Comparison of ENCODE assay signal across 1 cellular context in genomic region chr14:24816929-24817637, GRCh38.
TF ChIP-seq lines count a peak whose summit lies in the region.

No MANE protein-coding gene starts in this region.

TF ChIP-seq in HepG2, 621 proteins besides CTCF, POLR2A, EP300 and RAD21 (continued from another document and continues in another):
- TF ChIP-seq AHDC1 (CRISPR knock-in tag; IDR thresholded peaks at IDR 0.05; ENCODE audit: borderline replicate concordance) (0 out of 2 replicates have a peak, but pooled peaks have one; percentile 43), DPF2 (CRISPR knock-in tag; IDR thresholded peaks at IDR 0.05; ENCODE audit: borderline replicate concordance, low read depth) (no peak), SP4 (CRISPR knock-in tag; IDR thresholded peaks at IDR 0.05) (no peak; the same call in 1 of the 2 replicates), NFKBIZ (CRISPR knock-in tag; IDR thresholded peaks at IDR 0.05) (peak; percentile 69), ZBTB34 (CRISPR knock-in tag; IDR thresholded peaks at IDR 0.05) (peak; percentile 90), ZFP36L1 (CRISPR knock-in tag; IDR thresholded peaks at IDR 0.05) (peak; percentile 63; the same call in 1 of the 2 replicates), ZNF256 (CRISPR knock-in tag; conservative IDR thresholded peaks at IDR 0.05) (peak; percentile 72; the same call in 1 of the 2 replicates), ZNF138 (CRISPR knock-in tag; IDR thresholded peaks at IDR 0.05; ENCODE audit: low read depth) (no peak), ZMYM4 (CRISPR knock-in tag; IDR thresholded peaks at IDR 0.05) (peak; percentile 82), SMAD9 (CRISPR knock-in tag; IDR thresholded peaks at IDR 0.05) (no peak), NKX3-1 (CRISPR knock-in tag; IDR thresholded peaks at IDR 0.05) (peak; percentile 91; the same call in 1 of the 2 replicates), RFX3 (CRISPR knock-in tag; IDR thresholded peaks at IDR 0.05) (0 out of 2 replicates have a peak, but pooled peaks have one; percentile 8), NFYB (CRISPR knock-in tag; IDR thresholded peaks at IDR 0.05) (peak; percentile 64), TSC22D2 (CRISPR knock-in tag; IDR thresholded peaks at IDR 0.05; ENCODE audit: borderline replicate concordance) (no peak), HDAC2 (CRISPR knock-in tag; IDR thresholded peaks at IDR 0.05) (peak; percentile 89), ZNF557 (CRISPR knock-in tag; IDR thresholded peaks at IDR 0.05) (peak; percentile 80; the same call in 1 of the 2 replicates), ZBTB7B (CRISPR knock-in tag; IDR thresholded peaks at IDR 0.05) (peak; percentile 99), THAP7 (CRISPR knock-in tag; IDR thresholded peaks at IDR 0.05) (no peak), ZNF441 (CRISPR knock-in tag; IDR thresholded peaks at IDR 0.05; ENCODE audit: borderline replicate concordance) (0 out of 2 replicates have a peak, but pooled peaks have one; percentile 69), ZNF800 (CRISPR knock-in tag; IDR thresholded peaks at IDR 0.05) (peak; percentile 91), ZNF652 (CRISPR knock-in tag; IDR thresholded peaks at IDR 0.05; ENCODE audit: borderline replicate concordance, low read depth) (peak; percentile 8; the same call in 1 of the 2 replicates), ZSCAN20 (CRISPR knock-in tag; IDR thresholded peaks at IDR 0.05; ENCODE audit: borderline replicate concordance) (peak; percentile 85; the same call in 1 of the 2 replicates), ARNT2 (CRISPR knock-in tag; IDR thresholded peaks at IDR 0.05; ENCODE audit: low read depth) (0 out of 2 replicates have a peak, but pooled peaks have one; percentile 10), TCF7L2 (IDR thresholded peaks at IDR 0.05; ENCODE audit: low read depth, low read length) (peak; percentile 62; the same call in 1 of the 2 replicates), RCOR2 (CRISPR knock-in tag; IDR thresholded peaks at IDR 0.05) (peak; percentile 84), RFXAP (CRISPR knock-in tag; IDR thresholded peaks at IDR 0.05; ENCODE audit: borderline replicate concordance) (peak; percentile 98), GZF1 (CRISPR knock-in tag; IDR thresholded peaks at IDR 0.05) (no peak), ZNF724P (CRISPR knock-in tag; IDR thresholded peaks at IDR 0.05; ENCODE audit: borderline replicate concordance) (no peak), ZNF451 (CRISPR knock-in tag; IDR thresholded peaks at IDR 0.05) (peak; percentile 29; the same call in 1 of the 2 replicates)
- TF ChIP-seq, protein P1, sequence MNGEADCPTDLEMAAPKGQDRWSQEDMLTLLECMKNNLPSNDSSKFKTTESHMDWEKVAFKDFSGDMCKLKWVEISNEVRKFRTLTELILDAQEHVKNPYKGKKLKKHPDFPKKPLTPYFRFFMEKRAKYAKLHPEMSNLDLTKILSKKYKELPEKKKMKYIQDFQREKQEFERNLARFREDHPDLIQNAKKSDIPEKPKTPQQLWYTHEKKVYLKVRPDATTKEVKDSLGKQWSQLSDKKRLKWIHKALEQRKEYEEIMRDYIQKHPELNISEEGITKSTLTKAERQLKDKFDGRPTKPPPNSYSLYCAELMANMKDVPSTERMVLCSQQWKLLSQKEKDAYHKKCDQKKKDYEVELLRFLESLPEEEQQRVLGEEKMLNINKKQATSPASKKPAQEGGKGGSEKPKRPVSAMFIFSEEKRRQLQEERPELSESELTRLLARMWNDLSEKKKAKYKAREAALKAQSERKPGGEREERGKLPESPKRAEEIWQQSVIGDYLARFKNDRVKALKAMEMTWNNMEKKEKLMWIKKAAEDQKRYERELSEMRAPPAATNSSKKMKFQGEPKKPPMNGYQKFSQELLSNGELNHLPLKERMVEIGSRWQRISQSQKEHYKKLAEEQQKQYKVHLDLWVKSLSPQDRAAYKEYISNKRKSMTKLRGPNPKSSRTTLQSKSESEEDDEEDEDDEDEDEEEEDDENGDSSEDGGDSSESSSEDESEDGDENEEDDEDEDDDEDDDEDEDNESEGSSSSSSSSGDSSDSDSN (CRISPR knock-in tag; IDR thresholded peaks at IDR 0.05), result no peak
- TF ChIP-seq, protein P2, sequence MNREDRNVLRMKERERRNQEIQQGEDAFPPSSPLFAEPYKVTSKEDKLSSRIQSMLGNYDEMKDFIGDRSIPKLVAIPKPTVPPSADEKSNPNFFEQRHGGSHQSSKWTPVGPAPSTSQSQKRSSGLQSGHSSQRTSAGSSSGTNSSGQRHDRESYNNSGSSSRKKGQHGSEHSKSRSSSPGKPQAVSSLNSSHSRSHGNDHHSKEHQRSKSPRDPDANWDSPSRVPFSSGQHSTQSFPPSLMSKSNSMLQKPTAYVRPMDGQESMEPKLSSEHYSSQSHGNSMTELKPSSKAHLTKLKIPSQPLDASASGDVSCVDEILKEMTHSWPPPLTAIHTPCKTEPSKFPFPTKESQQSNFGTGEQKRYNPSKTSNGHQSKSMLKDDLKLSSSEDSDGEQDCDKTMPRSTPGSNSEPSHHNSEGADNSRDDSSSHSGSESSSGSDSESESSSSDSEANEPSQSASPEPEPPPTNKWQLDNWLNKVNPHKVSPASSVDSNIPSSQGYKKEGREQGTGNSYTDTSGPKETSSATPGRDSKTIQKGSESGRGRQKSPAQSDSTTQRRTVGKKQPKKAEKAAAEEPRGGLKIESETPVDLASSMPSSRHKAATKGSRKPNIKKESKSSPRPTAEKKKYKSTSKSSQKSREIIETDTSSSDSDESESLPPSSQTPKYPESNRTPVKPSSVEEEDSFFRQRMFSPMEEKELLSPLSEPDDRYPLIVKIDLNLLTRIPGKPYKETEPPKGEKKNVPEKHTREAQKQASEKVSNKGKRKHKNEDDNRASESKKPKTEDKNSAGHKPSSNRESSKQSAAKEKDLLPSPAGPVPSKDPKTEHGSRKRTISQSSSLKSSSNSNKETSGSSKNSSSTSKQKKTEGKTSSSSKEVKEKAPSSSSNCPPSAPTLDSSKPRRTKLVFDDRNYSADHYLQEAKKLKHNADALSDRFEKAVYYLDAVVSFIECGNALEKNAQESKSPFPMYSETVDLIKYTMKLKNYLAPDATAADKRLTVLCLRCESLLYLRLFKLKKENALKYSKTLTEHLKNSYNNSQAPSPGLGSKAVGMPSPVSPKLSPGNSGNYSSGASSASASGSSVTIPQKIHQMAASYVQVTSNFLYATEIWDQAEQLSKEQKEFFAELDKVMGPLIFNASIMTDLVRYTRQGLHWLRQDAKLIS (CRISPR knock-in tag; IDR thresholded peaks at IDR 0.05), result 0 out of 2 replicates have a peak, but pooled peaks have one; percentile 50
- TF ChIP-seq, protein P3, sequence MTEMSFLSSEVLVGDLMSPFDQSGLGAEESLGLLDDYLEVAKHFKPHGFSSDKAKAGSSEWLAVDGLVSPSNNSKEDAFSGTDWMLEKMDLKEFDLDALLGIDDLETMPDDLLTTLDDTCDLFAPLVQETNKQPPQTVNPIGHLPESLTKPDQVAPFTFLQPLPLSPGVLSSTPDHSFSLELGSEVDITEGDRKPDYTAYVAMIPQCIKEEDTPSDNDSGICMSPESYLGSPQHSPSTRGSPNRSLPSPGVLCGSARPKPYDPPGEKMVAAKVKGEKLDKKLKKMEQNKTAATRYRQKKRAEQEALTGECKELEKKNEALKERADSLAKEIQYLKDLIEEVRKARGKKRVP (CRISPR knock-in tag; IDR thresholded peaks at IDR 0.05), result peak in 1 of 2 experiments; percentile 69; a peak in 2 of 4 replicates
- TF ChIP-seq, protein P4, sequence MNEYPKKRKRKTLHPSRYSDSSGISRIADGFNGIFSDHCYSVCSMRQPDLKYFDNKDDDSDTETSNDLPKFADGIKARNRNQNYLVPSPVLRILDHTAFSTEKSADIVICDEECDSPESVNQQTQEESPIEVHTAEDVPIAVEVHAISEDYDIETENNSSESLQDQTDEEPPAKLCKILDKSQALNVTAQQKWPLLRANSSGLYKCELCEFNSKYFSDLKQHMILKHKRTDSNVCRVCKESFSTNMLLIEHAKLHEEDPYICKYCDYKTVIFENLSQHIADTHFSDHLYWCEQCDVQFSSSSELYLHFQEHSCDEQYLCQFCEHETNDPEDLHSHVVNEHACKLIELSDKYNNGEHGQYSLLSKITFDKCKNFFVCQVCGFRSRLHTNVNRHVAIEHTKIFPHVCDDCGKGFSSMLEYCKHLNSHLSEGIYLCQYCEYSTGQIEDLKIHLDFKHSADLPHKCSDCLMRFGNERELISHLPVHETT (CRISPR knock-in tag; conservative IDR thresholded peaks at IDR 0.05), result peak; percentile 27; the same call in 1 of the 2 replicates
- TF ChIP-seq, protein P5, sequence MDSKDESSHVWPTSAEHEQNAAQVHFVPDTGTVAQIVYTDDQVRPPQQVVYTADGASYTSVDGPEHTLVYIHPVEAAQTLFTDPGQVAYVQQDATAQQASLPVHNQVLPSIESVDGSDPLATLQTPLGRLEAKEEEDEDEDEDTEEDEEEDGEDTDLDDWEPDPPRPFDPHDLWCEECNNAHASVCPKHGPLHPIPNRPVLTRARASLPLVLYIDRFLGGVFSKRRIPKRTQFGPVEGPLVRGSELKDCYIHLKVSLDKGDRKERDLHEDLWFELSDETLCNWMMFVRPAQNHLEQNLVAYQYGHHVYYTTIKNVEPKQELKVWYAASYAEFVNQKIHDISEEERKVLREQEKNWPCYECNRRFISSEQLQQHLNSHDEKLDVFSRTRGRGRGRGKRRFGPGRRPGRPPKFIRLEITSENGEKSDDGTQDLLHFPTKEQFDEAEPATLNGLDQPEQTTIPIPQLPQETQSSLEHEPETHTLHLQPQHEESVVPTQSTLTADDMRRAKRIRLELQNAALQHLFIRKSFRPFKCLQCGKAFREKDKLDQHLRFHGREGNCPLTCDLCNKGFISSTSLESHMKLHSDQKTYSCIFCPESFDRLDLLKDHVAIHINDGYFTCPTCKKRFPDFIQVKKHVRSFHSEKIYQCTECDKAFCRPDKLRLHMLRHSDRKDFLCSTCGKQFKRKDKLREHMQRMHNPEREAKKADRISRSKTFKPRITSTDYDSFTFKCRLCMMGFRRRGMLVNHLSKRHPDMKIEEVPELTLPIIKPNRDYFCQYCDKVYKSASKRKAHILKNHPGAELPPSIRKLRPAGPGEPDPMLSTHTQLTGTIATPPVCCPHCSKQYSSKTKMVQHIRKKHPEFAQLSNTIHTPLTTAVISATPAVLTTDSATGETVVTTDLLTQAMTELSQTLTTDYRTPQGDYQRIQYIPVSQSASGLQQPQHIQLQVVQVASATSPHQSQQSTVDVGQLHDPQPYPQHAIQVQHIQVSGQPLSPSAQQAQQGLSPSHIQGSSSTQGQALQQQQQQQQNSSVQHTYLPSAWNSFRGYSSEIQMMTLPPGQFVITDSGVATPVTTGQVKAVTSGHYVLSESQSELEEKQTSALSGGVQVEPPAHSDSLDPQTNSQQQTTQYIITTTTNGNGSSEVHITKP (CRISPR knock-in tag; IDR thresholded peaks at IDR 0.05; ENCODE audit: low read depth), result peak; percentile 63
